8 cellular contexts compared by ENCODE assay signal in genomic region chr1:8875216-8875861, GRCh38. TPM values are rescaled to one million over a fixed set of nuclear protein-coding genes. Genes with fewer than 3 reads are reported as not detected.
A peak's percentile ranks its signal among the peaks of the same experiment; 100 is the strongest.
DNase-seq lines count a peak whose midpoint lies in the region; TF ChIP-seq lines count a peak whose summit lies in the region.

No MANE protein-coding gene starts in this region.

- no peak overlapping the region for H3K9ac ChIP-seq in HUES6 (ENCODE audit: low read length)

- TF ChIP-seq CTCF in brain (conservative IDR thresholded peaks at IDR 0.05) (no peak), mesothelial cell of epicardium (IDR thresholded peaks at IDR 0.05; ENCODE audit: unreplicated experiment) (no peak), testis (IDR thresholded peaks at IDR 0.05) (no peak)

- intact Hi-C loops in testis (cut with DNase I; ENCODE audit: low total_unique reads), result no loop called here

- H3K4me3 ChIP-seq in HUES6 (ENCODE audit: low read depth, low read length) (peak overlapping the region; percentile 90), testis (no peak overlapping the region)

- H3K9me3 ChIP-seq in HUES6 (ENCODE audit: control insufficient read depth, insufficient read depth, low read depth, low read length) (no peaks in the 10 kb centered on the region), testis (no peaks in the 10 kb centered on the region)

- H3K36me3 Mint-ChIP-seq in brain (peaks cover 76% of the 10 kb centered on the region), mesothelial cell of epicardium (peaks cover 27% of the 10 kb centered on the region)

- TF ChIP-seq POLR2A in testis (IDR thresholded peaks at IDR 0.05), result no peak

- H3K4me3 Mint-ChIP-seq in brain (peak overlapping the region; percentile 96 to 98 (median 97)), mesothelial cell of epicardium (peak overlapping the region; percentile 92)

- 47 to 57% methylated on average over 7 of the region's 7 CpGs for WGBS in testis, 2 donors

- DNase-seq in Ammon's horn (ENCODE audit: low spot score) (peak; percentile 71), mesothelial cell of epicardium (ENCODE audit: low spot score in 2 of 2, unreplicated experiment in 2 of 2) (no peak), NCI-H2227 treated with DMSO at 0.1 percent for 48 hours (lab: John Stamatoyannopoulos, UW) (no peak), NAMALWA (ENCODE audit: low spot score) (no peak), middle frontal gyrus (ENCODE audit: extremely low spot score, low spot score) (no peak), testis (no peak)

- peaks cover 0 to 14% (median 6%) of the 10 kb centered on the region in 5 experiments for H3K9me3 Mint-ChIP-seq in brain
- H3K9me3 Mint-ChIP-seq in mesothelial cell of epicardium, result no peaks in the 10 kb centered on the region

- H3K4me1 Mint-ChIP-seq in brain (peaks cover 74% of the 10 kb centered on the region), mesothelial cell of epicardium (peaks cover 59% of the 10 kb centered on the region)

- H3K27ac Mint-ChIP-seq in brain (peak overlapping the region; percentile 59 to 99 (median 97)), mesothelial cell of epicardium (peak overlapping the region; percentile 96)

- H3K36me3 ChIP-seq in HUES6 (ENCODE audit: control insufficient read depth, insufficient read depth, low read length) (peaks cover 69% of the 10 kb centered on the region), testis (ENCODE audit: low read depth, missing control alignments) (peaks cover 3% of the 10 kb centered on the region)

- H3K27me3 Mint-ChIP-seq in brain, result peaks cover 9% of the 10 kb centered on the region
- H3K27me3 Mint-ChIP-seq in mesothelial cell of epicardium (ENCODE audit: low read depth), result no peaks in the 10 kb centered on the region

- H3K4me1 ChIP-seq in HUES6 (ENCODE audit: control insufficient read depth, insufficient read depth, low read length) (peaks cover 55% of the 10 kb centered on the region), testis (peaks cover 43% of the 10 kb centered on the region)

- H3K27me3 ChIP-seq in HUES6 (ENCODE audit: control insufficient read depth, insufficient read depth, low read length), result no peaks in the 10 kb centered on the region
- H3K27me3 ChIP-seq in testis, result no peaks in the 10 kb centered on the region

- 0 out of 2 replicates have a peak overlapping the region, but pooled peaks have one; percentile 15 for H3K27ac ChIP-seq in HUES6 (ENCODE audit: low read depth, low read length)
- H3K27ac ChIP-seq in testis, result peak overlapping the region in 1 of 2 donors; percentile 31

RNA-seq across cellular contexts. Expression of gene ENO1, which starts 3.1 kb away (rescaled TPM):
- polyA plus RNA-seq in brain (ENCODE audit: insufficient read depth, low read depth, low replicate concordance), result 1,172 TPM
- 1,024 to 1,067 TPM (median 1,030 TPM) in 3 replicates for total RNA-seq in mesothelial cell of epicardium
- 100 to 1,000 TPM; 310 to 380 TPM for total RNA-seq in testis
- polyA plus RNA-seq in testis (ENCODE audit: insufficient read depth, low read depth, low replicate concordance), result 589 TPM

RNA-seq across cellular contexts. Expression of gene RERE, which starts 57.9 kb away (rescaled TPM):
- polyA plus RNA-seq in brain (ENCODE audit: insufficient read depth, low read depth, low replicate concordance) (103 TPM), testis (ENCODE audit: insufficient read depth, low read depth, low replicate concordance) (90.8 TPM)
- total RNA-seq in mesothelial cell of epicardium (177 to 187 TPM (median 187 TPM) in 3 replicates), testis (100 to 1,000 TPM; 203 to 229 TPM)
